9 cellular contexts compared by ENCODE assay signal in the genomic region with DNA sequence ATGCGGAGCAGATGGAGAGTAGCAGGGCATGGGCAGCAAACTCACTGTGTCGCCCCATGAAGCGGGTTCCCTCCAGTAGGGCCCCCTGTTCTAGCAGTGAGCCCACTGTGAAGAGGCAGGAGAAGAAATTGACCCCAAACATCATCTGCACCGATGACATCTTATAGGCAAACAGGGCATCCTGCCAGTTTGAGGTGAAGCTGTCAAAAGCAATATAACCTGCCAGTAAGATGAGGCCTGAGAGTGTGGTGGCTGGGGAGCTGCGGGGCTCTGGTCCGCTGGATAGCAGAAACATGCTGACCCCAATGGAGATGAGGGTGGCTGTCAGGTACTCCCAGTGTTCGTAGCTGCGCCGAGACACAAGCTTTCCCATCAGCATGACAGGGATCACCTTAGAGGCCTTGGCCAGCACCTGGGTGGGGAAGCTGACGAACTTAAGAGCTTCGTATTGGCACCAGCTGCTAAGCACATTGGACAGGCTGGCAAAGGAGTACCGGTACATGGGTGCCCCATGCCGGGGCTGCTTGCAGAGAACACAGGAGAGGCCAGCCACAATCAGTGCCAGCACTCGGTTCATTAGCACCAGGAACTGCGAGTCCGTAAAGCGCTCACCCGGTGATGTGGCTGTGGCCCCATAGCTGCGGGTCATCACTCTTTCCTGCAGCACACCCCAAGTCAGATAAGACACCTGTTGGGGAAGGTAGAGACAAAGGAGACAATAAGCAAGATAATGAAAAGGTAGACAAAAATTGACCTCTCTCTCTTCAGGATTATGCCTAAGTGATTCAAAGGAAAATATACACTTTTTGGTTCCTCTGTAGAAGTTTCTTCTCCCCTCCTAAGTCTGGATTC.
A peak's percentile ranks its signal among the peaks of the same experiment; 100 is the strongest.
DNase-seq lines count a peak whose midpoint lies in the region; FAIRE-seq lines count a peak whose summit lies in the region.
"Had no signal": no experiment of that assay in that cellular context is flagged by ENCODE, and none has a peak within 500 bp of the region (broad histone marks: within the 10 kb centered on the region; RNA-seq: fewer than 3 reads in every experiment).

No MANE protein-coding gene starts in this region.

- peaks cover 81% of the 10 kb centered on the region for H3K4me1 Mint-ChIP-seq in dendritic cell treated with granulocyte-macrophage colony-stimulating factor and Interleukin-4, amounts not matched to agents 40 ng/mL and 50 ng/mL, for 4 days (ENCODE audit: low read depth)

- H3K36me3 Mint-ChIP-seq in dendritic cell treated with granulocyte-macrophage colony-stimulating factor and Interleukin-4, amounts not matched to agents 40 ng/mL and 50 ng/mL, for 4 days (ENCODE audit: low read depth) = peaks cover 97% of the 10 kb centered on the region

- H3K4me3 Mint-ChIP-seq in dendritic cell treated with granulocyte-macrophage colony-stimulating factor and Interleukin-4, amounts not matched to agents 40 ng/mL and 50 ng/mL, for 4 days = no peak overlapping the region

- H3K27me3 Mint-ChIP-seq in dendritic cell treated with granulocyte-macrophage colony-stimulating factor and Interleukin-4, amounts not matched to agents 40 ng/mL and 50 ng/mL, for 4 days = no peaks in the 10 kb centered on the region

- DNase-seq in DMS53 (lab: John Stamatoyannopoulos, UW) (peak; percentile 73), DMS53 treated with DMSO at 0.1 percent for 48 hours (lab: John Stamatoyannopoulos, UW; ENCODE audit: unreplicated experiment) (no peak), RCC 7860 (ENCODE audit: low spot score) (peak; percentile 23), NCI-H2196 (lab: John Stamatoyannopoulos, UW; ENCODE audit: unreplicated experiment) (no peak), NOMO-1 (lab: John Stamatoyannopoulos, UW; ENCODE audit: unreplicated experiment in 2 of 2) (no peak), foreskin melanocyte (no peak)
- DNase-seq in stimulated activated CD4-positive, alpha-beta T cell treated with anti-CD3 and anti-CD28 coated beads, Interleukin-1b, Interleukin-23, amount 100 ng/mL, for 48 hours = peak; percentile 43

- H3K9me3 Mint-ChIP-seq in dendritic cell treated with granulocyte-macrophage colony-stimulating factor and Interleukin-4, amounts not matched to agents 40 ng/mL and 50 ng/mL, for 4 days = no peaks in the 10 kb centered on the region

- peak overlapping the region; percentile 16 for H3K27ac Mint-ChIP-seq in dendritic cell treated with granulocyte-macrophage colony-stimulating factor and Interleukin-4, amounts not matched to agents 40 ng/mL and 50 ng/mL, for 4 days

- intact Hi-C loops in dendritic cell treated with granulocyte-macrophage colony-stimulating factor and Interleukin-4, amounts not matched to agents 40 ng/mL and 50 ng/mL, for 4 days (cut with micrococcal nuclease) = no loop called here

- FAIRE-seq in RCC 7860 (lab: Jason Lieb, UNC) = no peak
- FAIRE-seq: A204.1 had no signal

Comparison
In these comparisons a context has a peak if more than half of its experiments do, and no peak if none do; other contexts are left out.
1. DNase-seq: peak in DMS53 (single experiment), RCC 7860 (single experiment) and stimulated activated CD4-positive, alpha-beta T cell treated with anti-CD3 and anti-CD28 coated beads, Interleukin-1b, Interleukin-23, amount 100 ng/mL, for 48 hours (single experiment); none in DMS53 treated with DMSO at 0.1 percent for 48 hours (single experiment), NCI-H2196 (single experiment), NOMO-1 (0 of 2) and foreskin melanocyte (single experiment).